Comparison of ENCODE assay signal across 14 cellular contexts in genomic region chr7:143367972-143368371, GRCh38. TPM values are rescaled to one million over a fixed set of nuclear protein-coding genes. Genes with fewer than 3 reads are reported as not detected.
DNase-seq lines count a peak whose midpoint lies in the region; ATAC-seq and TF ChIP-seq lines count a peak whose summit lies in the region.
"Had no signal": no experiment of that assay in that cellular context is flagged by ENCODE, and none has a peak within 500 bp of the region (broad histone marks: within the 10 kb centered on the region; RNA-seq: fewer than 3 reads in every experiment).

No MANE protein-coding gene starts in this region.

- peaks cover 0 to 2% (median 0%) of the 10 kb centered on the region in 3 donors for H3K4me1 ChIP-seq in gastroesophageal sphincter

- ATAC-seq in gastroesophageal sphincter = no peak
- no peak for ATAC-seq in HG03108 (IDR thresholded peaks at IDR 0.05; ENCODE audit: unreplicated experiment)

- H3K27me3 Mint-ChIP-seq in HFFc6 (ENCODE audit: insufficient read depth) = peaks cover 32% of the 10 kb centered on the region

- no peaks in the 10 kb centered on the region for H3K9me3 Mint-ChIP-seq in HFFc6

- no peaks in the 10 kb centered on the region for H3K9me3 ChIP-seq in gastroesophageal sphincter
- H3K9me3 ChIP-seq: left ventricle myocardium inferior had no signal

- WGBS in gastroesophageal sphincter (ENCODE audit: low coverage in 1 of 2), 2 donors = no CpG with 5 or more reads among the region's 4 CpGs

- H3K27ac ChIP-seq in gastroesophageal sphincter = no peak overlapping the region
- H3K27ac ChIP-seq: KMS-11, left ventricle myocardium inferior had no signal

- H3K36me3 Mint-ChIP-seq in HFFc6 (ENCODE audit: low read depth) = no peaks in the 10 kb centered on the region

- no peak for TF ChIP-seq EP300 in gastroesophageal sphincter (IDR thresholded peaks at IDR 0.05)

- no peak overlapping the region for H3K4me3 ChIP-seq in gastroesophageal sphincter
- H3K4me3 ChIP-seq: left ventricle myocardium inferior had no signal

- H3K36me3 ChIP-seq in gastroesophageal sphincter = no peaks in the 10 kb centered on the region
- H3K36me3 ChIP-seq: left ventricle myocardium inferior had no signal

- peaks cover 26% of the 10 kb centered on the region for H3K4me1 Mint-ChIP-seq in HFFc6 (ENCODE audit: low read depth)

- H3K4me3 Mint-ChIP-seq in HFFc6 = no peak overlapping the region

- peaks cover 26% of the 10 kb centered on the region for H3K27me3 ChIP-seq in gastroesophageal sphincter

- no peak overlapping the region for H3K27ac Mint-ChIP-seq in HFFc6

- DNase-seq in AG08395 (ENCODE audit: low spot score) = peak; percentile 43
- DNase-seq in HFFc6 = peak; percentile 41
- DNase-seq in SW480 (ENCODE audit: low spot score) = peak; percentile 54
- peak; percentile 22 for DNase-seq in kidney glomerular epithelial cell (lab: John Stamatoyannopoulos, UW)
- DNase-seq in NK-92 treated with Interleukin-12 subunit alpha and Interleukin-12 subunit beta, amount 100 ng/mL, for 24 hours (lab: John Stamatoyannopoulos, UW) = no peak
- no peak for DNase-seq in activated CD4-positive, alpha-beta T cell treated with anti-CD3 and anti-CD28 coated beads, Interleukin-2, amount 50 U/mL, for 48 hours
- DNase-seq: activated CD8-positive, alpha-beta memory T cell treated with anti-CD3 and anti-CD28 coated beads, Interleukin-2, amount 50 U/mL, for 4 hours; effector CD8-positive, alpha-beta T cell; glutamatergic neuron; left ventricle myocardium inferior; stimulated activated CD8-positive, alpha-beta memory T cell treated with anti-CD3 and anti-CD28 coated beads, Interleukin-4, amount 100 ng/mL, for 48 hours had no signal

- no peak for TF ChIP-seq POLR2A in gastroesophageal sphincter (IDR thresholded peaks at IDR 0.05)

- TF ChIP-seq CTCF in HFFc6 (IDR thresholded peaks at IDR 0.05) = no peak
- TF ChIP-seq CTCF in gastroesophageal sphincter (IDR thresholded peaks at IDR 0.05) = no peak

RNA-seq across cellular contexts. Expression of gene FAM131B, which starts 5.5 kb away (rescaled TPM):
- total RNA-seq in HFFc6 (2021; fragmentation: NEBNext Ultra II Directional; extraction: Animal tissue kit (Norgen Biotek cat#: 25700)) = 1 to 10 TPM in 3 of 6 experiments, under 1 TPM in 3; 0.70 to 1.3 (median 0.98) TPM
- 1 to 10 TPM in 2 of 4 donors, under 1 TPM in 2; 0.31 to 2.4 (median 1.2) TPM for total RNA-seq in gastroesophageal sphincter

RNA-seq across cellular contexts. Expression of gene ZYX, which starts 13.2 kb away (rescaled TPM):
- 100 to 1,000 TPM; 491 to 576 (median 546) TPM for total RNA-seq in HFFc6 (2021; fragmentation: NEBNext Ultra II Directional; extraction: Animal tissue kit (Norgen Biotek cat#: 25700))
- total RNA-seq in gastroesophageal sphincter = 100 to 1,000 TPM; 111 to 389 (median 146) TPM

RNA-seq across cellular contexts. Expression of gene EPHA1, which starts 40.7 kb away (rescaled TPM):
- total RNA-seq in HFFc6 (2021; fragmentation: NEBNext Ultra II Directional; extraction: Animal tissue kit (Norgen Biotek cat#: 25700)) = not detected
- 1 to 10 TPM in 1 of 4 donors, under 1 TPM in 1, not detected in 2; 0.78 to 2.5 TPM for total RNA-seq in gastroesophageal sphincter
- total RNA-seq: left ventricle myocardium inferior had no signal

RNA-seq across cellular contexts. Expression of gene CLCN1, which starts 52.1 kb away (rescaled TPM):
- total RNA-seq in HFFc6 (2021; fragmentation: NEBNext Ultra II Directional; extraction: Animal tissue kit (Norgen Biotek cat#: 25700)) = not detected
- not detected for total RNA-seq in gastroesophageal sphincter
- total RNA-seq: left ventricle myocardium inferior had no signal

Comparison
In these comparisons a context has a peak if more than half of its experiments do, and no peak if none do; other contexts are left out.
1. DNase-seq: peak in AG08395 (single experiment), HFFc6 (single experiment), SW480 (single experiment) and kidney glomerular epithelial cell (single experiment); none in NK-92 treated with Interleukin-12 subunit alpha and Interleukin-12 subunit beta, amount 100 ng/mL, for 24 hours (single experiment) and activated CD4-positive, alpha-beta T cell treated with anti-CD3 and anti-CD28 coated beads, Interleukin-2, amount 50 U/mL, for 48 hours (0 of 2).